ENCODE assay signal across 1 cellular context in genomic region chr3:107263269-107264021, GRCh38.
TF ChIP-seq lines count a peak whose summit lies in the region.

No MANE protein-coding gene starts in this region.

TF ChIP-seq in GM23338, 12 proteins besides CTCF, POLR2A, EP300 and RAD21 (continued from another document):
- no peak for TF ChIP-seq REST (IDR thresholded peaks at IDR 0.05; ENCODE audit: unreplicated experiment)
- no peak for TF ChIP-seq ZNF114 (CRISPR knock-in tag; IDR thresholded peaks at IDR 0.05)
- no peak for TF ChIP-seq EZH2phosphoT487 (IDR thresholded peaks at IDR 0.05; ENCODE audit: unreplicated experiment)
- no peak for TF ChIP-seq EZH2 (IDR thresholded peaks at IDR 0.05; ENCODE audit: low read depth, unreplicated experiment)
- TF ChIP-seq CREB1 (CRISPR knock-in tag; IDR thresholded peaks at IDR 0.05; ENCODE audit: low read depth), result no peak
- no peak for TF ChIP-seq ETS1 (IDR thresholded peaks at IDR 0.05)
- TF ChIP-seq ZNF462 (CRISPR knock-in tag; IDR thresholded peaks at IDR 0.05), result no peak
